ENCODE assay signal across 18 cellular contexts in the genomic region with DNA sequence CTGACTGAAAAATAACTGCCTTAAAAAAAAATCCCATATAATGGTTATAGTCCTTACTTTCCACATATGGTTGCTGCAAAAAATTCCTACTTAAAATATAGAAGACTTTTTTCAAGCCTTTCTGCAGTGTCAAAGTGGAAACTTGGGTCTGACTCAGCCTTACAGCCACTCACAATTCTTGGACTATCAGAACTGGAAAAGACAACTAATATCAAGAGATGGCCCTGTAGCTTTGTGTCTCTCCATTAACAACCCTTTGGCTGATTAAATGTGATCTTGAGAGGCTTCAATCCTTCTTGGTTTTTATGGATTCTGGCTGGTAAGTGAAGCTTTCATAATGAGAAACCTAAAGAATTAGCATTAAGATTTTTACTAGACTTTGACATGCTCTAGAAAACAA.
A peak's percentile ranks its signal among the peaks of the same experiment; 100 is the strongest.
DNase-seq lines count a peak whose midpoint lies in the region; ATAC-seq and TF ChIP-seq lines count a peak whose summit lies in the region.
"Had no signal": no experiment of that assay in that cellular context is flagged by ENCODE, and none has a peak within 500 bp of the region (broad histone marks: within the 10 kb centered on the region; RNA-seq: fewer than 3 reads in every experiment).

No MANE protein-coding gene starts in this region.

- no peak for DNase-seq in activated T-cell treated with anti-CD3 and anti-CD28 coated beads, Interleukin-2, amount 50 U/mL, for 72 hours
- no peak for DNase-seq in activated T-cell treated with anti-CD3 and anti-CD28 coated beads, Interleukin-2, amount 50 U/mL, for 24 hours
- DNase-seq in stimulated activated effector memory CD8-positive, alpha-beta T cell treated with anti-CD3 and anti-CD28 coated beads, Interleukin-12 subunit alpha, Interleukin-12 subunit beta, amount 100 ng/mL, for 72 hours (ENCODE audit: low spot score in 2 of 2): no peak
- no peak for DNase-seq in activated CD8-positive, alpha-beta T cell treated with anti-CD3 and anti-CD28 coated beads for 36 hours
- no peak for DNase-seq in NOMO-1 treated with DMSO at 0.1 percent for 48 hours (lab: John Stamatoyannopoulos, UW; ENCODE audit: unreplicated experiment)
- DNase-seq: Caco-2; CD4-positive, CD25-positive, alpha-beta regulatory T cell; CD8-positive, alpha-beta T cell; DMS153; DND-41; GOT3; HFFc6 had no signal

- no peaks in the 10 kb centered on the region for H3K4me1 Mint-ChIP-seq in activated T-cell treated with anti-CD3 and anti-CD28 coated beads, Interleukin-2, amount 50 U/mL, for 72 hours (ENCODE audit: low read depth)
- peaks cover 10% of the 10 kb centered on the region for H3K4me1 Mint-ChIP-seq in activated T-cell treated with anti-CD3 and anti-CD28 coated beads, Interleukin-2, amount 50 U/mL, for 24 hours (ENCODE audit: low read depth)
- peaks cover 5% of the 10 kb centered on the region for H3K4me1 Mint-ChIP-seq in stimulated activated effector memory CD8-positive, alpha-beta T cell treated with anti-CD3 and anti-CD28 coated beads, Interleukin-12 subunit alpha, Interleukin-12 subunit beta, amount 100 ng/mL, for 72 hours
- peaks cover 3% of the 10 kb centered on the region for H3K4me1 Mint-ChIP-seq in activated CD8-positive, alpha-beta T cell treated with anti-CD3 and anti-CD28 coated beads for 36 hours (ENCODE audit: low read depth)

- H3K9me3 ChIP-seq in SU-DHL-6 (ENCODE audit: insufficient read depth, low read length): no peaks in the 10 kb centered on the region
- H3K9me3 ChIP-seq: Caco-2 had no signal

- H3K27ac Mint-ChIP-seq in activated T-cell treated with anti-CD3 and anti-CD28 coated beads, Interleukin-2, amount 50 U/mL, for 72 hours: peak overlapping the region; percentile 50
- H3K27ac Mint-ChIP-seq in activated T-cell treated with anti-CD3 and anti-CD28 coated beads, Interleukin-2, amount 50 U/mL, for 24 hours: no peak overlapping the region
- H3K27ac Mint-ChIP-seq in stimulated activated effector memory CD8-positive, alpha-beta T cell treated with anti-CD3 and anti-CD28 coated beads, Interleukin-12 subunit alpha, Interleukin-12 subunit beta, amount 100 ng/mL, for 72 hours: no peak overlapping the region
- no peak overlapping the region for H3K27ac Mint-ChIP-seq in activated CD8-positive, alpha-beta T cell treated with anti-CD3 and anti-CD28 coated beads for 36 hours
- H3K27ac Mint-ChIP-seq: B cell; CD4-positive, CD25-positive, alpha-beta regulatory T cell; CD8-positive, alpha-beta T cell; HFFc6 had no signal

- H3K27ac ChIP-seq in SU-DHL-6 (ENCODE audit: low read depth, low read length): peak overlapping the region; percentile 85
- H3K27ac ChIP-seq: 22Rv1, BLaER1, C4-2B had no signal

- no peak overlapping the region for H2AFZ ChIP-seq in SU-DHL-6 (ENCODE audit: low read depth, low read length, severe bottlenecking)

- CTCF ChIA-PET in activated CD8-positive, alpha-beta T cell treated with anti-CD3 and anti-CD28 coated beads for 36 hours (lab: Charles Lee): no interaction called here

- peak overlapping the region; percentile 62 for H3K4me2 ChIP-seq in SU-DHL-6 (ENCODE audit: low read depth, low read length, poor library complexity, severe bottlenecking)
- H3K4me2 ChIP-seq: BLaER1 had no signal

- H3K27me3 Mint-ChIP-seq in activated T-cell treated with anti-CD3 and anti-CD28 coated beads, Interleukin-2, amount 50 U/mL, for 72 hours (ENCODE audit: low read depth): no peaks in the 10 kb centered on the region
- H3K27me3 Mint-ChIP-seq in activated T-cell treated with anti-CD3 and anti-CD28 coated beads, Interleukin-2, amount 50 U/mL, for 24 hours: no peaks in the 10 kb centered on the region
- no peaks in the 10 kb centered on the region for H3K27me3 Mint-ChIP-seq in activated CD8-positive, alpha-beta T cell treated with anti-CD3 and anti-CD28 coated beads for 36 hours
- H3K27me3 Mint-ChIP-seq: B cell; CD4-positive, CD25-positive, alpha-beta regulatory T cell had no signal

- peaks cover 98% of the 10 kb centered on the region for H3K79me2 ChIP-seq in SU-DHL-6 (ENCODE audit: insufficient read depth, low read length)

- TF ChIP-seq CTCF in SU-DHL-6 (IDR thresholded peaks at IDR 0.05; ENCODE audit: insufficient read depth, low read length, poor library complexity, severe bottlenecking): no peak
- no peak for TF ChIP-seq CTCF in activated CD8-positive, alpha-beta T cell treated with anti-CD3 and anti-CD28 coated beads for 36 hours (IDR thresholded peaks at IDR 0.05)

- no peak overlapping the region for H3K4me3 Mint-ChIP-seq in activated T-cell treated with anti-CD3 and anti-CD28 coated beads, Interleukin-2, amount 50 U/mL, for 72 hours
- H3K4me3 Mint-ChIP-seq in activated T-cell treated with anti-CD3 and anti-CD28 coated beads, Interleukin-2, amount 50 U/mL, for 24 hours: no peak overlapping the region
- no peak overlapping the region for H3K4me3 Mint-ChIP-seq in stimulated activated effector memory CD8-positive, alpha-beta T cell treated with anti-CD3 and anti-CD28 coated beads, Interleukin-12 subunit alpha, Interleukin-12 subunit beta, amount 100 ng/mL, for 72 hours
- no peak overlapping the region for H3K4me3 Mint-ChIP-seq in activated CD8-positive, alpha-beta T cell treated with anti-CD3 and anti-CD28 coated beads for 36 hours
- H3K4me3 Mint-ChIP-seq: B cell; CD4-positive, CD25-positive, alpha-beta regulatory T cell; CD8-positive, alpha-beta T cell; HFFc6 had no signal

- intact Hi-C loops in activated CD8-positive, alpha-beta T cell treated with anti-CD3 and anti-CD28 coated beads for 36 hours (cut with micrococcal nuclease): no loop called here

- H3K9me2 ChIP-seq in SU-DHL-6 (replicated peaks; ENCODE audit: insufficient read depth, low read length): no peaks in the 10 kb centered on the region

- no peaks in the 10 kb centered on the region; the same call in 1 of the 2 replicates for H3K36me3 ChIP-seq in SU-DHL-6 (ENCODE audit: low read length)
- H3K36me3 ChIP-seq: HAP-1 had no signal

- H3K36me3 Mint-ChIP-seq in activated T-cell treated with anti-CD3 and anti-CD28 coated beads, Interleukin-2, amount 50 U/mL, for 72 hours (ENCODE audit: insufficient read depth in 2 of 2): peaks cover 13% of the 10 kb centered on the region in 2 donors
- peaks cover 50% of the 10 kb centered on the region for H3K36me3 Mint-ChIP-seq in activated T-cell treated with anti-CD3 and anti-CD28 coated beads, Interleukin-2, amount 50 U/mL, for 24 hours (ENCODE audit: low read depth)
- H3K36me3 Mint-ChIP-seq in stimulated activated effector memory CD8-positive, alpha-beta T cell treated with anti-CD3 and anti-CD28 coated beads, Interleukin-12 subunit alpha, Interleukin-12 subunit beta, amount 100 ng/mL, for 72 hours: no peaks in the 10 kb centered on the region
- peaks cover 34% of the 10 kb centered on the region for H3K36me3 Mint-ChIP-seq in activated CD8-positive, alpha-beta T cell treated with anti-CD3 and anti-CD28 coated beads for 36 hours (ENCODE audit: low read depth)

- POLR2A ChIA-PET in activated CD8-positive, alpha-beta T cell treated with anti-CD3 and anti-CD28 coated beads for 36 hours (lab: Charles Lee): no interaction called here

- H3K9me3 Mint-ChIP-seq in activated T-cell treated with anti-CD3 and anti-CD28 coated beads, Interleukin-2, amount 50 U/mL, for 72 hours: peaks cover 2 to 6% of the 10 kb centered on the region in 2 donors
- H3K9me3 Mint-ChIP-seq in activated T-cell treated with anti-CD3 and anti-CD28 coated beads, Interleukin-2, amount 50 U/mL, for 24 hours: peaks cover 12% of the 10 kb centered on the region
- peaks cover 8% of the 10 kb centered on the region for H3K9me3 Mint-ChIP-seq in stimulated activated effector memory CD8-positive, alpha-beta T cell treated with anti-CD3 and anti-CD28 coated beads, Interleukin-12 subunit alpha, Interleukin-12 subunit beta, amount 100 ng/mL, for 72 hours
- peaks cover 15% of the 10 kb centered on the region for H3K9me3 Mint-ChIP-seq in activated CD8-positive, alpha-beta T cell treated with anti-CD3 and anti-CD28 coated beads for 36 hours

- H3F3A ChIP-seq in SU-DHL-6 (ENCODE audit: insufficient read depth): peaks cover 62% of the 10 kb centered on the region

- peak in 1 of 2 donors; percentile 69 for ATAC-seq in activated T-cell treated with anti-CD3 and anti-CD28 coated beads, Interleukin-2, amount 50 U/mL, for 72 hours (replicated peaks in 1 of 2)
- peak; percentile 75 for ATAC-seq in stimulated activated effector memory CD8-positive, alpha-beta T cell treated with anti-CD3 and anti-CD28 coated beads, Interleukin-12 subunit alpha, Interleukin-12 subunit beta, amount 100 ng/mL, for 72 hours
- ATAC-seq in activated CD8-positive, alpha-beta T cell treated with anti-CD3 and anti-CD28 coated beads for 36 hours: no peak
- ATAC-seq: CD8-positive, alpha-beta T cell had no signal

- no peaks in the 10 kb centered on the region for H3K27me3 ChIP-seq in SU-DHL-6 (ENCODE audit: low read length)
- H3K27me3 ChIP-seq: BLaER1 had no signal

- no peaks in the 10 kb centered on the region for H4K20me1 ChIP-seq in SU-DHL-6 (ENCODE audit: low read depth, low read length)
- H4K20me1 ChIP-seq: BLaER1 had no signal

- peak overlapping the region; percentile 21; the same call in 1 of the 2 replicates for H3K9ac ChIP-seq in SU-DHL-6 (ENCODE audit: low read length)
- H3K9ac ChIP-seq: BLaER1 had no signal

- no peak overlapping the region for H3K4me3 ChIP-seq in SU-DHL-6 (ENCODE audit: insufficient read depth, low read length, poor library complexity, severe bottlenecking)
- H3K4me3 ChIP-seq: BLaER1, HAP-1 had no signal
